In the genomic region with DNA sequence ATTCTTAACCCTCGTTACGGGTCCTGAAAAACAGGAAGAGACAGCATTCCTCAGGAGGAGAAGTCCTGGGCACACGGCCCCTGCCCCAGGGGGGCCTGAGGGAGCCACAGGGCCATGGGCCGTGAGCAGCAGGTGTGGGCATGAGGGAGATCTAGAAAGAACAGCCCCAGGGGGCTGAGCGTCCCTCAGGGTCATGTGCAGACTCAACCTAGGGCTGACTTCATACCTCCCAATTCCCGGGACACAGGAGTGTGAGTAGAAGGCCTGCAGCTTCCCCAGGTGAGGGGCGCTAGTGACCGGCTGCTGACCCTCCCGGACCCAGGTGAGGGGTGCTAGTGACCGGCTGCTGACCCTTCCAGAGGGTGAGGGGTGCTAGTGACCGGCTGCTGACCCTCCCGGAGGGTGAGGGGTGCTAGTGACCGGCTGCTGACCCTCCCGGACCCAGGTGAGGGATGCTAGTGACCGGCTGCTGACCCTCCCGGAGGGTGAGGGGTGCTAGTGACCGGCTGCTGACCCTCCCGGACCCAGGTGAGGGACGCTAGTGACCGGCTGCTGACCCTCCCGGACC, we compare ENCODE assay signal across 24 cellular contexts. TPM values are rescaled to one million over a fixed set of nuclear protein-coding genes. Genes with fewer than 3 reads are reported as not detected.
"Had no signal": no experiment of that assay in that cellular context is flagged by ENCODE, and none has a peak within 500 bp of the region (broad histone marks: within the 10 kb centered on the region; RNA-seq: fewer than 3 reads in every experiment).

No MANE protein-coding gene starts in this region.

- H3K9me3 Mint-ChIP-seq: neural crest cell; stimulated activated naive CD8-positive, alpha-beta T cell treated with anti-CD3 and anti-CD28 coated beads, Interleukin-15, Interleukin-2, amounts not matched to agents 100 ng/mL and 50 ng/mL, for 24 hours had no signal

- H3K27me3 Mint-ChIP-seq: naive thymus-derived CD4-positive, alpha-beta T cell; progenitor cell of endocrine pancreas; stimulated activated memory B cell treated with anti-CD40 and anti-IgM and Interleukin-4, amounts not matched to agents 10 μg/mL and 1 μg/mL and 100 μg/mL, for 72 hours; stimulated activated naive CD8-positive, alpha-beta T cell treated with anti-CD3 and anti-CD28 coated beads, Interleukin-15, Interleukin-2, amounts not matched to agents 100 ng/mL and 50 ng/mL, for 24 hours had no signal

- H3K4me3 ChIP-seq: coronary artery, dorsolateral prefrontal cortex, heart left ventricle, pancreas, testis, tibial nerve had no signal

- H3K4me1 ChIP-seq: pancreas, tibial nerve had no signal

- ATAC-seq: heart left ventricle; naive thymus-derived CD4-positive, alpha-beta T cell; pancreas; right cardiac atrium; stimulated activated memory B cell treated with anti-CD40 and anti-IgM and Interleukin-4, amounts not matched to agents 10 μg/mL and 1 μg/mL and 100 μg/mL, for 72 hours had no signal

- H3K36me3 Mint-ChIP-seq: naive thymus-derived CD4-positive, alpha-beta T cell had no signal

- H3K4me1 Mint-ChIP-seq: naive thymus-derived CD4-positive, alpha-beta T cell; neural crest cell; stimulated activated memory B cell treated with anti-CD40 and anti-IgM and Interleukin-4, amounts not matched to agents 10 μg/mL and 1 μg/mL and 100 μg/mL, for 72 hours had no signal

- H3K9me3 ChIP-seq: testis had no signal

- H3K27ac ChIP-seq: coronary artery, heart left ventricle, pancreas, testis, tibial nerve had no signal

- H3K4me3 Mint-ChIP-seq: naive thymus-derived CD4-positive, alpha-beta T cell; neural crest cell; stimulated activated memory B cell treated with anti-CD40 and anti-IgM and Interleukin-4, amounts not matched to agents 10 μg/mL and 1 μg/mL and 100 μg/mL, for 72 hours; stimulated activated naive CD8-positive, alpha-beta T cell treated with anti-CD3 and anti-CD28 coated beads, Interleukin-15, Interleukin-2, amounts not matched to agents 100 ng/mL and 50 ng/mL, for 24 hours had no signal

- H3K27me3 ChIP-seq: dorsolateral prefrontal cortex, heart left ventricle, pancreas, testis, tibial nerve had no signal

- H3K36me3 ChIP-seq: heart left ventricle, pancreas, tibial nerve had no signal

- H3K27ac Mint-ChIP-seq: naive thymus-derived CD4-positive, alpha-beta T cell; progenitor cell of endocrine pancreas; stimulated activated memory B cell treated with anti-CD40 and anti-IgM and Interleukin-4, amounts not matched to agents 10 μg/mL and 1 μg/mL and 100 μg/mL, for 72 hours; stimulated activated naive CD8-positive, alpha-beta T cell treated with anti-CD3 and anti-CD28 coated beads, Interleukin-15, Interleukin-2, amounts not matched to agents 100 ng/mL and 50 ng/mL, for 24 hours had no signal

- DNase-seq: effector CD8-positive, alpha-beta T cell; foreskin melanocyte; heart left ventricle; hippocampal formation; kidney glomerular epithelial cell; mammary epithelial cell; naive thymus-derived CD4-positive, alpha-beta T cell; nucleus accumbens; stimulated activated CD4-positive, alpha-beta T cell treated with anti-CD3 and anti-CD28 coated beads, Interleukin-15, amount 100 ng/mL, for 24 hours; stimulated activated CD4-positive, alpha-beta T cell treated with anti-CD3 and anti-CD28 coated beads, Interleukin-1b, Interleukin-23, amount 100 ng/mL, for 48 hours; stimulated activated CD4-positive, alpha-beta T cell treated with anti-CD3 and anti-CD28 coated beads, Interleukin-4, amount 100 ng/mL, for 24 hours; testis had no signal

RNA-seq across cellular contexts. Expression of a gene that starts 35.1 kb away (rescaled TPM):
- total RNA-seq: mammary epithelial cell; mononuclear cell; naive thymus-derived CD4-positive, alpha-beta T cell; neural crest cell; pancreas; progenitor cell of endocrine pancreas had no signal
- polyA plus RNA-seq: naive thymus-derived CD4-positive, alpha-beta T cell had no signal

RNA-seq across cellular contexts. Expression of a gene that starts 46.5 kb away (rescaled TPM):
- total RNA-seq: chondrocyte, liver, mammary epithelial cell, mononuclear cell, progenitor cell of endocrine pancreas, tibial nerve had no signal
- polyA plus RNA-seq: mammary epithelial cell; naive thymus-derived CD4-positive, alpha-beta T cell had no signal
